Comparison of ENCODE assay signal across 21 cellular contexts in the genomic region with DNA sequence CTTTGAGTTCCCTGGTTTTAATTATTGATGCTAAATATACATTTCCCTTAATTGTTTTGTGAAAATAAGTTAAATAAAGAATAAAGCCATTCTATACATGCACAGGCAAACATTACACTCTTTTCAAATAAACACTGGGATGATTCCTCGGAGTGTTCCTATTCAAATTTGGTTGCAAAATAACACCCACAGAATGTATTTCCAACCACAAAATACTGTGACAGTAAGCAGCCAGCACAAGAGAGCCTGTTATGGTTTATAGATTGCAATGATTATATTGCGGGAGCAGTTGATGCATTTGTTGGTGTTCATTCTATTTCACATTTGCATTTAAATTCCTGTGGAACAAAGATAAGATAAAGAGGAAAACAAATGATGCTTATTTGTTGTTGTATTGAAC.
"Had no signal": no experiment of that assay in that cellular context is flagged by ENCODE, and none has a peak within 500 bp of the region (broad histone marks: within the 10 kb centered on the region; RNA-seq: fewer than 3 reads in every experiment).

No MANE protein-coding gene starts in this region.

- H3K27ac ChIP-seq: adrenal gland, ascending aorta, brain microvascular endothelial cell, left ventricle myocardium inferior, pancreas, prostate gland, spleen, tibial nerve, WERI-Rb-1 had no signal

- H3K27me3 ChIP-seq: adrenal gland, ascending aorta, brain microvascular endothelial cell, pancreas, spleen, tibial nerve had no signal

- H3K4me1 ChIP-seq: adrenal gland, ascending aorta, left ventricle myocardium inferior, pancreas, prostate gland, spleen had no signal

- H3K4me3 ChIP-seq: adrenal gland, ascending aorta, left ventricle myocardium inferior, lung, pancreas, prostate gland, spleen, tibial nerve had no signal

- H3K36me3 ChIP-seq: adrenal gland, ascending aorta, brain microvascular endothelial cell, left ventricle myocardium inferior, pancreas, prostate gland, spleen, tibial nerve, WERI-Rb-1 had no signal

- ATAC-seq: activated CD4-positive, CD25-positive, alpha-beta regulatory T cell treated with anti-CD3 and anti-CD28 coated beads, Interleukin-2, amount 50 U/mL, for 24 hours; pancreas had no signal

- H3K9me3 ChIP-seq: adrenal gland, ascending aorta, left ventricle myocardium inferior, pancreas, prostate gland, spleen, tibial nerve had no signal

- DNase-seq: activated CD4-positive, alpha-beta T cell treated with anti-CD3 and anti-CD28 coated beads for 48 hours; activated CD4-positive, alpha-beta T cell treated with anti-CD3 and anti-CD28 coated beads, Interleukin-2, amount 50 U/mL, for 48 hours; activated CD8-positive, alpha-beta memory T cell treated with anti-CD3 and anti-CD28 coated beads for 24 hours; activated effector memory CD4-positive, alpha-beta T cell treated with Interleukin-2 at 50 U/mL for 16 hours; activated naive CD4-positive, alpha-beta T cell treated with Interleukin-2 at 50 U/mL for 16 hours; adrenal gland; brain microvascular endothelial cell; cortex of kidney; left ventricle myocardium inferior; naive B cell; pancreas; retina; spleen; stimulated activated naive CD4-positive, alpha-beta T cell; T-helper 9 cell; WERI-Rb-1 had no signal
